Comparison of ENCODE assay signal across 22 cellular contexts in genomic region chrX:38538134-38538533, GRCh38.
"Had no signal": no experiment of that assay in that cellular context is flagged by ENCODE, and none has a peak within 500 bp of the region (broad histone marks: within the 10 kb centered on the region; RNA-seq: fewer than 3 reads in every experiment).

No MANE protein-coding gene starts in this region.

- H3K9me3 ChIP-seq: body of pancreas, esophagus squamous epithelium, tibial nerve had no signal

- H3K27me3 ChIP-seq: body of pancreas, esophagus squamous epithelium, neural progenitor cell, tibial nerve had no signal

- H3K4me1 ChIP-seq: body of pancreas, esophagus squamous epithelium, neural progenitor cell, parathyroid adenoma, tibial nerve had no signal

- H3K79me2 ChIP-seq: parathyroid adenoma had no signal

- H3K9ac ChIP-seq: neural progenitor cell, parathyroid adenoma had no signal

- H3K4me3 ChIP-seq: body of pancreas, coronary artery, dorsolateral prefrontal cortex, esophagus squamous epithelium, neural progenitor cell, tibial nerve had no signal

- H3K4me2 ChIP-seq: neural progenitor cell had no signal

- DNase-seq: activated CD4-positive, alpha-beta T cell treated with anti-CD3 and anti-CD28 coated beads for 4 hours; activated CD4-positive, alpha-beta T cell treated with anti-CD3 and anti-CD28 coated beads, Interleukin-2, amount 50 U/mL, for 4 hours; activated effector memory CD4-positive, alpha-beta T cell treated with Interleukin-2 at 50 U/mL for 16 hours; activated naive CD4-positive, alpha-beta T cell treated with Interleukin-2 at 50 U/mL for 16 hours; anterior cingulate cortex; body of pancreas; dorsolateral prefrontal cortex; effector memory CD4-positive, alpha-beta T cell; esophagus squamous epithelium; foreskin melanocyte; mammary epithelial cell; naive thymus-derived CD8-positive, alpha-beta T cell; occipital lobe; right cardiac atrium; stimulated activated CD4-positive, alpha-beta T cell treated with anti-CD3 and anti-CD28 coated beads, Interleukin-2, amount 100 ng/mL, for 48 hours; stimulated activated naive CD4-positive, alpha-beta T cell treated with Interleukin-2 at 50 U/mL for 16 hours; T-cell had no signal

- H2AFZ ChIP-seq: neural progenitor cell, parathyroid adenoma had no signal

- H3K27ac ChIP-seq: body of pancreas, coronary artery, dorsolateral prefrontal cortex, esophagus squamous epithelium, neural progenitor cell, parathyroid adenoma, tibial nerve, VCaP had no signal

- H3K36me3 ChIP-seq: esophagus squamous epithelium, neural progenitor cell, tibial nerve had no signal

- ATAC-seq: body of pancreas; naive thymus-derived CD8-positive, alpha-beta T cell; right cardiac atrium; T-cell had no signal
